In the genomic region with DNA sequence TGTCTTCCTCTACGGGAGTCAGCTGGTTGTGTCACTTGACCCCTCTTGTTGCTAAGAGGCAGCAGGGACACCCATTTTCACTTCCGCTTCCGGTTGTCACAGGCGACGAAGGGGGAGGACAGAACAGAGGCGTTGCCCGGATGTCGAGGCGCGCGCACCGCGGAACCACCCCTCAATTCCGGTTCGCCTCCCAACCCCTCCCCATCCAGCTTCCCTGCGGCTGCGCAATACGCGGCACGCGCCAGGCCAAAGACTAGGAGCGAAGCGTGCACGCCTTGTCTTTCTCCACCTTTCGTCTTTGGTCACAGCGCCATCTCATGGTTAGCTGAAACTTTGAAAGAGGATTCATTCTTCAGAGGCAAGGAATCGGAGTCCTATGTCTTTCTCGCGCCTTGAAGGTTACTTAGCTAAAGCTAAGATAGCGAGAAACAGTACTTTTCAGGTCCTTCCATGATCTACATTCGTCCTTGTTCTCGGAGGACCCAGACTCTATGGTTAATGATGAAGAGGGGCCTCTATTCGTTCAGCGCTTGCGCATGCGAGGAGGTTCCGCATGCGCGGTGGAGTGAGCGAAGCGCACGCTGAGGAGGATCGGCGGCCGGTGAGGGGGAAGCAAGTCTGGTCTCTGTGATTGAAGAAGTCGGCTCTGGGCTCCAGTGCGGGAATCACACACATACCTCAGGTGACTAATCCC, we compare ENCODE assay signal across 1 cellular context.
TF ChIP-seq lines count a peak whose summit lies in the region.

Gene ATP6V1D (minus strand): TSS at position 30 of the 694 bp plus-strand sequence. CDS start 106 bp downstream, outside the sequence.
Gene EIF2S1 (plus strand): TSS at position 554 of the 694 bp plus-strand sequence. CDS start 4,440 bp downstream, outside the sequence.

TF ChIP-seq in K562, 482 proteins besides CTCF, POLR2A, EP300 and RAD21 (continued from another document and continues in another):
- TF ChIP-seq ZNF644 (tag; IDR thresholded peaks at IDR 0.05; ENCODE audit: low read depth) (no peak), CHAMP1 (IDR thresholded peaks at IDR 0.05) (no peak), HNRNPLL (IDR thresholded peaks at IDR 0.05; ENCODE audit: low read depth, low read length, poor library complexity, severe bottlenecking) (no peak), PHTF2 (CRISPR knock-in tag; IDR thresholded peaks at IDR 0.05) (no peak), ATF7 (IDR thresholded peaks at IDR 0.05) (peak; percentile 76), ID3 (CRISPR knock-in tag; IDR thresholded peaks at IDR 0.05) (no peak), ID3 (tag; IDR thresholded peaks at IDR 0.05) (no peak), ARID2 (IDR thresholded peaks at IDR 0.05) (no peak), ZNF79 (CRISPR knock-in tag; IDR thresholded peaks at IDR 0.05; ENCODE audit: low read depth) (no peak), ZNF436 (CRISPR knock-in tag; IDR thresholded peaks at IDR 0.05) (no peak), HLTF (IDR thresholded peaks at IDR 0.05) (no peak), CBFA2T3 (IDR thresholded peaks at IDR 0.05) (no peak), POLR2G (IDR thresholded peaks at IDR 0.05; ENCODE audit: low read depth, low read length) (peak; percentile 74), PURB (CRISPR knock-in tag; IDR thresholded peaks at IDR 0.05; ENCODE audit: low read depth) (no peak), RFX5 (IDR thresholded peaks at IDR 0.05; ENCODE audit: low read depth, low read length) (no peak), KAT2B (IDR thresholded peaks at IDR 0.05; ENCODE audit: low read depth, low read length) (no peak), SIN3A (IDR thresholded peaks at IDR 0.05; ENCODE audit: borderline replicate concordance in 2 of 2, control insufficient read depth in 1 of 2, low read depth in 2 of 2, low read length in 2 of 2) (peak; percentile 98 to 99), ZNF707 (CRISPR knock-in tag; conservative IDR thresholded peaks at IDR 0.05) (no peak), RBM34 (IDR thresholded peaks at IDR 0.05; ENCODE audit: borderline replicate concordance, insufficient read depth, low read length) (no peak), GABPB1 (CRISPR knock-in tag; IDR thresholded peaks at IDR 0.05) (peak; percentile 93), SMARCC2 (IDR thresholded peaks at IDR 0.05; ENCODE audit: low read depth) (no peak), ARHGAP35 (IDR thresholded peaks at IDR 0.05; ENCODE audit: partially characterized antibody) (no peak), ZNF197 (CRISPR knock-in tag; IDR thresholded peaks at IDR 0.05; ENCODE audit: low read depth) (no peak), POLR3A (IDR thresholded peaks at IDR 0.05; ENCODE audit: borderline replicate concordance, extremely low read depth, insufficient read depth, insufficient read length) (no peak), ZNF311 (CRISPR knock-in tag; IDR thresholded peaks at IDR 0.05) (no peak), NR2F6 (CRISPR knock-in tag; IDR thresholded peaks at IDR 0.05) (no peak), ZFPM2 (CRISPR knock-in tag; IDR thresholded peaks at IDR 0.05) (no peak), SMARCA4 (IDR thresholded peaks at IDR 0.05) (no peak), HDAC3 (IDR thresholded peaks at IDR 0.05; ENCODE audit: borderline replicate concordance, partially characterized antibody) (peak; percentile 13), ARID1B (IDR thresholded peaks at IDR 0.05) (0 out of 2 replicates have a peak, but pooled peaks have one; percentile 23), HNRNPUL1 (IDR thresholded peaks at IDR 0.05; ENCODE audit: low read length) (no peak), ZNF449 (CRISPR knock-in tag; IDR thresholded peaks at IDR 0.05) (no peak), ZNF551 (CRISPR knock-in tag; IDR thresholded peaks at IDR 0.05) (no peak), JUND (IDR thresholded peaks at IDR 0.05; ENCODE audit: borderline replicate concordance, low read depth, low read length) (peak; percentile 63; the same call in 1 of the 2 replicates), JUND (tag; IDR thresholded peaks at IDR 0.05; ENCODE audit: borderline replicate concordance, low read depth, low read length) (no peak; the same call in 2 of the 3 replicates), ARNT (IDR thresholded peaks at IDR 0.05) (peak in 1 of 2 experiments; percentile 86; a peak in 2 of 4 replicates)
- TF ChIP-seq, protein P1, sequence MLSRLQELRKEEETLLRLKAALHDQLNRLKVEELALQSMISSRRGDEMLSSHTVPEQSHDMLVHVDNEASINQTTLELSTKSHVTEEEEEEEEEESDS (CRISPR knock-in tag; IDR thresholded peaks at IDR 0.05) = no peak
- TF ChIP-seq, protein P2, sequence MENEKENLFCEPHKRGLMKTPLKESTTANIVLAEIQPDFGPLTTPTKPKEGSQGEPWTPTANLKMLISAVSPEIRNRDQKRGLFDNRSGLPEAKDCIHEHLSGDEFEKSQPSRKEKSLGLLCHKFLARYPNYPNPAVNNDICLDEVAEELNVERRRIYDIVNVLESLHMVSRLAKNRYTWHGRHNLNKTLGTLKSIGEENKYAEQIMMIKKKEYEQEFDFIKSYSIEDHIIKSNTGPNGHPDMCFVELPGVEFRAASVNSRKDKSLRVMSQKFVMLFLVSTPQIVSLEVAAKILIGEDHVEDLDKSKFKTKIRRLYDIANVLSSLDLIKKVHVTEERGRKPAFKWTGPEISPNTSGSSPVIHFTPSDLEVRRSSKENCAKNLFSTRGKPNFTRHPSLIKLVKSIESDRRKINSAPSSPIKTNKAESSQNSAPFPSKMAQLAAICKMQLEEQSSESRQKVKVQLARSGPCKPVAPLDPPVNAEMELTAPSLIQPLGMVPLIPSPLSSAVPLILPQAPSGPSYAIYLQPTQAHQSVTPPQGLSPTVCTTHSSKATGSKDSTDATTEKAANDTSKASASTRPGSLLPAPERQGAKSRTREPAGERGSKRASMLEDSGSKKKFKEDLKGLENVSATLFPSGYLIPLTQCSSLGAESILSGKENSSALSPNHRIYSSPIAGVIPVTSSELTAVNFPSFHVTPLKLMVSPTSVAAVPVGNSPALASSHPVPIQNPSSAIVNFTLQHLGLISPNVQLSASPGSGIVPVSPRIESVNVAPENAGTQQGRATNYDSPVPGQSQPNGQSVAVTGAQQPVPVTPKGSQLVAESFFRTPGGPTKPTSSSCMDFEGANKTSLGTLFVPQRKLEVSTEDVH (IDR thresholded peaks at IDR 0.05; ENCODE audit: low read depth, partially characterized antibody) = peak; percentile 87
- TF ChIP-seq, protein P3, sequence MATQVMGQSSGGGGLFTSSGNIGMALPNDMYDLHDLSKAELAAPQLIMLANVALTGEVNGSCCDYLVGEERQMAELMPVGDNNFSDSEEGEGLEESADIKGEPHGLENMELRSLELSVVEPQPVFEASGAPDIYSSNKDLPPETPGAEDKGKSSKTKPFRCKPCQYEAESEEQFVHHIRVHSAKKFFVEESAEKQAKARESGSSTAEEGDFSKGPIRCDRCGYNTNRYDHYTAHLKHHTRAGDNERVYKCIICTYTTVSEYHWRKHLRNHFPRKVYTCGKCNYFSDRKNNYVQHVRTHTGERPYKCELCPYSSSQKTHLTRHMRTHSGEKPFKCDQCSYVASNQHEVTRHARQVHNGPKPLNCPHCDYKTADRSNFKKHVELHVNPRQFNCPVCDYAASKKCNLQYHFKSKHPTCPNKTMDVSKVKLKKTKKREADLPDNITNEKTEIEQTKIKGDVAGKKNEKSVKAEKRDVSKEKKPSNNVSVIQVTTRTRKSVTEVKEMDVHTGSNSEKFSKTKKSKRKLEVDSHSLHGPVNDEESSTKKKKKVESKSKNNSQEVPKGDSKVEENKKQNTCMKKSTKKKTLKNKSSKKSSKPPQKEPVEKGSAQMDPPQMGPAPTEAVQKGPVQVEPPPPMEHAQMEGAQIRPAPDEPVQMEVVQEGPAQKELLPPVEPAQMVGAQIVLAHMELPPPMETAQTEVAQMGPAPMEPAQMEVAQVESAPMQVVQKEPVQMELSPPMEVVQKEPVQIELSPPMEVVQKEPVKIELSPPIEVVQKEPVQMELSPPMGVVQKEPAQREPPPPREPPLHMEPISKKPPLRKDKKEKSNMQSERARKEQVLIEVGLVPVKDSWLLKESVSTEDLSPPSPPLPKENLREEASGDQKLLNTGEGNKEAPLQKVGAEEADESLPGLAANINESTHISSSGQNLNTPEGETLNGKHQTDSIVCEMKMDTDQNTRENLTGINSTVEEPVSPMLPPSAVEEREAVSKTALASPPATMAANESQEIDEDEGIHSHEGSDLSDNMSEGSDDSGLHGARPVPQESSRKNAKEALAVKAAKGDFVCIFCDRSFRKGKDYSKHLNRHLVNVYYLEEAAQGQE (CRISPR knock-in tag; IDR thresholded peaks at IDR 0.05; ENCODE audit: low read depth) = peak; percentile 72; the same call in 1 of the 2 replicates
- TF ChIP-seq, protein P4, sequence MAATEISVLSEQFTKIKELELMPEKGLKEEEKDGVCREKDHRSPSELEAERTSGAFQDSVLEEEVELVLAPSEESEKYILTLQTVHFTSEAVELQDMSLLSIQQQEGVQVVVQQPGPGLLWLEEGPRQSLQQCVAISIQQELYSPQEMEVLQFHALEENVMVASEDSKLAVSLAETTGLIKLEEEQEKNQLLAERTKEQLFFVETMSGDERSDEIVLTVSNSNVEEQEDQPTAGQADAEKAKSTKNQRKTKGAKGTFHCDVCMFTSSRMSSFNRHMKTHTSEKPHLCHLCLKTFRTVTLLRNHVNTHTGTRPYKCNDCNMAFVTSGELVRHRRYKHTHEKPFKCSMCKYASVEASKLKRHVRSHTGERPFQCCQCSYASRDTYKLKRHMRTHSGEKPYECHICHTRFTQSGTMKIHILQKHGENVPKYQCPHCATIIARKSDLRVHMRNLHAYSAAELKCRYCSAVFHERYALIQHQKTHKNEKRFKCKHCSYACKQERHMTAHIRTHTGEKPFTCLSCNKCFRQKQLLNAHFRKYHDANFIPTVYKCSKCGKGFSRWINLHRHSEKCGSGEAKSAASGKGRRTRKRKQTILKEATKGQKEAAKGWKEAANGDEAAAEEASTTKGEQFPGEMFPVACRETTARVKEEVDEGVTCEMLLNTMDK (IDR thresholded peaks at IDR 0.05; ENCODE audit: borderline replicate concordance, insufficient read depth, low read depth, low read length, poor library complexity, severe bottlenecking) = peak; percentile 10
- TF ChIP-seq, protein P5, sequence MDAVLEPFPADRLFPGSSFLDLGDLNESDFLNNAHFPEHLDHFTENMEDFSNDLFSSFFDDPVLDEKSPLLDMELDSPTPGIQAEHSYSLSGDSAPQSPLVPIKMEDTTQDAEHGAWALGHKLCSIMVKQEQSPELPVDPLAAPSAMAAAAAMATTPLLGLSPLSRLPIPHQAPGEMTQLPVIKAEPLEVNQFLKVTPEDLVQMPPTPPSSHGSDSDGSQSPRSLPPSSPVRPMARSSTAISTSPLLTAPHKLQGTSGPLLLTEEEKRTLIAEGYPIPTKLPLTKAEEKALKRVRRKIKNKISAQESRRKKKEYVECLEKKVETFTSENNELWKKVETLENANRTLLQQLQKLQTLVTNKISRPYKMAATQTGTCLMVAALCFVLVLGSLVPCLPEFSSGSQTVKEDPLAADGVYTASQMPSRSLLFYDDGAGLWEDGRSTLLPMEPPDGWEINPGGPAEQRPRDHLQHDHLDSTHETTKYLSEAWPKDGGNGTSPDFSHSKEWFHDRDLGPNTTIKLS (IDR thresholded peaks at IDR 0.05; ENCODE audit: borderline replicate concordance, low read depth) = peak; percentile 80; the same call in 1 of the 2 replicates
- TF ChIP-seq, protein P6, sequence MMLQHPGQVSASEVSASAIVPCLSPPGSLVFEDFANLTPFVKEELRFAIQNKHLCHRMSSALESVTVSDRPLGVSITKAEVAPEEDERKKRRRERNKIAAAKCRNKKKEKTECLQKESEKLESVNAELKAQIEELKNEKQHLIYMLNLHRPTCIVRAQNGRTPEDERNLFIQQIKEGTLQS (IDR thresholded peaks at IDR 0.05) = no peak
- TF ChIP-seq, protein P6 (CRISPR knock-in tag; conservative IDR thresholded peaks at IDR 0.05) = peak; percentile 46; the same call in 1 of the 2 replicates
- TF ChIP-seq, protein P7, sequence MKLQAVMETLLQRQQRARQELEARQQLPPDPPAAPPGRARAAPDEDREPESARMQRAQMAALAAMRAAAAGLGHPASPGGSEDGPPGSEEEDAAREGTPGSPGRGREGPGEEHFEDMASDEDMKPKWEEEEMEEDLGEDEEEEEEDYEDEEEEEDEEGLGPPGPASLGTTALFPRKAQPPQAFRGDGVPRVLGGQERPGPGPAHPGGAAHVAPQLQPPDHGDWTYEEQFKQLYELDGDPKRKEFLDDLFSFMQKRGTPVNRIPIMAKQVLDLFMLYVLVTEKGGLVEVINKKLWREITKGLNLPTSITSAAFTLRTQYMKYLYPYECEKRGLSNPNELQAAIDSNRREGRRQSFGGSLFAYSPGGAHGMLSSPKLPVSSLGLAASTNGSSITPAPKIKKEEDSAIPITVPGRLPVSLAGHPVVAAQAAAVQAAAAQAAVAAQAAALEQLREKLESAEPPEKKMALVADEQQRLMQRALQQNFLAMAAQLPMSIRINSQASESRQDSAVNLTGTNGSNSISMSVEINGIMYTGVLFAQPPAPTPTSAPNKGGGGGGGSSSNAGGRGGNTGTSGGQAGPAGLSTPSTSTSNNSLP (IDR thresholded peaks at IDR 0.05; ENCODE audit: borderline replicate concordance, low read depth, low read length) = no peak
